Comparison of ENCODE assay signal across 10 cellular contexts in the genomic region with DNA sequence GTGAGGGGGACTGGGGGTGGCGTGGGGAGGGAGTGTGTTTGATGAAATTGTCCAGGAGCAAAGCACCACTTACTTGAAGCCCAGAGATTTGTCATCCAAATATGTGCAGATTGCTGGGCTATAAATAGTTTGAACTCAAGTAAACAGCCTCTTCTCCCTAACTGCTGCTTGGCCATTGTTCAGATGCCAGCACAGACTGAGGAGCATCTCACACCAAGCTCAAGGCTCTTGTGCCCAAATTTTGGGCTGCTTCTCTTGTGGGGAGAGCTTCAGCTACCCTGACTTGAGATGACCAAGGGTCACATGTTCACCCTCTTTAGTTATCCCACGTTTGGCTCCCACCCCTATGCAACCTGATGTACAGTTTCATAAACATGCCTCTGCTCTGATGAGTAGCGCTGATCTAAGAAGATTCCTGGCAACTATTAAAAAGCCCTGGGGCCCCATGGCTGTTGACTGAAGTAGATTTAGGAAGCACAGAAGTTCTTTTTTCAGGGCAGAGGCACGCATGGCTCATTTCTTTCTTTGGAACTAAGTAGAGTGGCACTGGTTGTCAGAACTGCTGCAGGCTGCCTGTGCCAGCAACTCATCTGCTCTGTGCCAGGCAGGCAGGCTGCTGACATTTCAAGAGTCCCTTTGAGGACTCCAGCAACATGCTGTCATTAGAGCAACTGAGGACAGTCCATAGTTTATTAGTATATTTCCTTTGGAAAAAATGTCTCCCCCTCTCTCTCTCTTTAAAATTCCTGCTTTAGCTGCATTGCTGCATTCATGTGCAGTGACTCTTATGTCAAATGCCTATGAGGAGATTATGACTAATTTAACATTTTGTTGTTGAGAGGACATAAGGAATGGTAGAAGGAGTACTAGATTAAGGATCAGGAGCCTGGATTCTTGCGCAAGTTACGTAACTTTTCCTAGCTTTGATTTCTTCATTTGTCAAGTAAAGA. TPM values are rescaled to one million over a fixed set of nuclear protein-coding genes. Genes with fewer than 3 reads are reported as not detected.
DNase-seq lines count a peak whose midpoint lies in the region; ATAC-seq, FAIRE-seq and TF ChIP-seq lines count a peak whose summit lies in the region.
"Had no signal": no experiment of that assay in that cellular context is flagged by ENCODE, and none has a peak within 500 bp of the region (broad histone marks: within the 10 kb centered on the region; RNA-seq: fewer than 3 reads in every experiment).

No MANE protein-coding gene starts in this region.

- peak overlapping the region; percentile 26 for H3K27ac ChIP-seq in colonic mucosa

- peak; percentile 5 for DNase-seq in NCI-H1694 treated with DMSO at 0.1 percent for 48 hours (lab: John Stamatoyannopoulos, UW)
- DNase-seq in NCI-H1694 (lab: John Stamatoyannopoulos, UW): no peak
- no peak for DNase-seq in colonic mucosa
- DNase-seq in medulla oblongata (ENCODE audit: extremely low spot score): peak; percentile 87
- peak; percentile 63 for DNase-seq in urothelium cell line (ENCODE audit: low spot score)
- DNase-seq in germinal center (ENCODE audit: low spot score): no peak
- DNase-seq in NCI-H748 treated with DMSO at 0.1 percent for 48 hours (lab: John Stamatoyannopoulos, UW): no peak
- DNase-seq: naive B cell had no signal

- no peak for TF ChIP-seq CTCF in colonic mucosa (IDR thresholded peaks at IDR 0.05)

- no peaks in the 10 kb centered on the region for H3K27me3 ChIP-seq in colonic mucosa

- intact Hi-C loops in colonic mucosa (cut with DNase I): no loop called here

- no peak overlapping the region for H3K4me3 ChIP-seq in colonic mucosa

- no peak for FAIRE-seq in urothelium cell line (lab: Jason Lieb, UNC)
- FAIRE-seq: A204.1 had no signal

- ATAC-seq in HG03159 (IDR thresholded peaks at IDR 0.05; ENCODE audit: unreplicated experiment): no peak

- no peaks in the 10 kb centered on the region for H3K4me1 ChIP-seq in colonic mucosa

- H3K9ac ChIP-seq in colonic mucosa (ENCODE audit: low read depth in 2 of 2, low read length in 2 of 2): no peak overlapping the region

- no peaks in the 10 kb centered on the region for H3K36me3 ChIP-seq in colonic mucosa

- no peaks in the 10 kb centered on the region for H3K9me3 ChIP-seq in colonic mucosa

RNA-seq across cellular contexts. Expression of a gene that starts 9.6 kb away (rescaled TPM):
- total RNA-seq in colonic mucosa: 10 to 100 TPM; 24.4 to 46.1 TPM

RNA-seq across cellular contexts. Expression of a gene that starts 51.0 kb away (rescaled TPM):
- 100 to 1,000 TPM in 1 of 2 donors, 10 to 100 TPM in 1; 82.8 to 121 TPM for total RNA-seq in colonic mucosa

Comparison
In these comparisons a context has a peak if more than half of its experiments do, and no peak if none do; other contexts are left out.
1. DNase-seq: peak in NCI-H1694 treated with DMSO at 0.1 percent for 48 hours (single experiment), medulla oblongata (single experiment) and urothelium cell line (single experiment); none in NCI-H1694 (single experiment), colonic mucosa (single experiment), germinal center (single experiment) and NCI-H748 treated with DMSO at 0.1 percent for 48 hours (single experiment).